In genomic region chr4:81405900-81406401, GRCh38 we compare ENCODE assay signal across 8 cellular contexts.
DNase-seq lines count a peak whose midpoint lies in the region; ATAC-seq, FAIRE-seq and TF ChIP-seq lines count a peak whose summit lies in the region.

No MANE protein-coding gene starts in this region.

- ATAC-seq in HG02870 (IDR thresholded peaks at IDR 0.05; ENCODE audit: unreplicated experiment), result peak; percentile 82

- WGBS in liver, result 2% methylated on average over 4 of the region's 4 CpGs
- 1 to 2% methylated on average over 4 of the region's 4 CpGs for WGBS in tibial nerve, 2 donors

- FAIRE-seq in GM18507 (lab: Jason Lieb, UNC), result peak; percentile 80

- TF ChIP-seq POLR2A in tibial nerve (IDR thresholded peaks at IDR 0.05), result no peak

- no peak overlapping the region for H3K9ac ChIP-seq in liver (ENCODE audit: low read depth in 1 of 2, low read length in 2 of 2)

- H3K36me3 ChIP-seq in liver (ENCODE audit: control insufficient read depth in 4 of 4, insufficient read depth in 3 of 4, low read depth in 1 of 4, low read length in 3 of 4), result no peaks in the 10 kb centered on the region
- H3K36me3 ChIP-seq in tibial nerve, result no peaks in the 10 kb centered on the region

- no peaks in the 10 kb centered on the region for H3K27me3 ChIP-seq in liver (ENCODE audit: control insufficient read depth in 4 of 4, insufficient read depth in 4 of 4, low read length in 3 of 4)
- no peaks in the 10 kb centered on the region for H3K27me3 ChIP-seq in tibial nerve

- H3K4me1 ChIP-seq in liver (ENCODE audit: control insufficient read depth in 4 of 4, insufficient read depth in 4 of 4, low read length in 3 of 4), result no peaks in the 10 kb centered on the region
- peaks cover 0 to 6% (median 0%) of the 10 kb centered on the region in 4 donors for H3K4me1 ChIP-seq in tibial nerve

- H3K4me3 ChIP-seq in liver (ENCODE audit: low read depth in 1 of 3, low read length in 3 of 3) (no peak overlapping the region), tibial nerve (peak overlapping the region in 2 of 4 donors; percentile 1 to 15)

- TF ChIP-seq CTCF in C4-2B (conservative IDR thresholded peaks at IDR 0.05) (peak; percentile 86), liver (IDR thresholded peaks at IDR 0.05; ENCODE audit: low read depth, low read length, missing input control) (peak; percentile 70), tibial nerve (IDR thresholded peaks at IDR 0.05) (peak; percentile 64 to 92 (median 73))

- H3K27ac ChIP-seq in C4-2B, result no peak overlapping the region
- H3K27ac ChIP-seq in liver (ENCODE audit: low read depth in 1 of 2, low read length in 2 of 2), result no peak overlapping the region
- H3K27ac ChIP-seq in tibial nerve, result peak overlapping the region in 3 of 4 donors; percentile 2 to 46 (median 5)

- no peaks in the 10 kb centered on the region for H3K9me3 ChIP-seq in liver (ENCODE audit: control insufficient read depth in 4 of 4, low read length in 3 of 4)
- H3K9me3 ChIP-seq in tibial nerve, result no peaks in the 10 kb centered on the region

- peak; percentile 92 to 96 for TF ChIP-seq RAD21 in liver (IDR thresholded peaks at IDR 0.05)

- no peak for TF ChIP-seq EP300 in tibial nerve (IDR thresholded peaks at IDR 0.05)

- peak; percentile 26 for DNase-seq in GM18507 (ENCODE audit: extremely low spot score, insufficient read length, low read depth)
- peak; percentile 64 for DNase-seq in NCI-H1092 (lab: John Stamatoyannopoulos, UW)
- DNase-seq in SIG-M5 treated with dmso at 0.1 percent for 504 hours (lab: John Stamatoyannopoulos, UW; ENCODE audit: unreplicated experiment), result peak; percentile 85
- DNase-seq in cerebellum (ENCODE audit: low spot score), result peak; percentile 66
- peak in 1 of 2 donors; percentile 60 for DNase-seq in tibial nerve (ENCODE audit: low spot score in 2 of 2)

TF ChIP-seq in liver, 16 proteins besides CTCF, POLR2A, EP300 and RAD21:
- no peak for TF ChIP-seq JUND (IDR thresholded peaks at IDR 0.05)
- TF ChIP-seq EGR1 (IDR thresholded peaks at IDR 0.05; ENCODE audit: low read depth in 2 of 2), result no peak
- no peak for TF ChIP-seq HNF4A (conservative IDR thresholded peaks at IDR 0.05)
- TF ChIP-seq HNF4G (IDR thresholded peaks at IDR 0.05), result no peak
- TF ChIP-seq TAF1 (conservative IDR thresholded peaks at IDR 0.05), result no peak
- no peak for TF ChIP-seq NR2F2 (IDR thresholded peaks at IDR 0.05)
- TF ChIP-seq FOXA2 (IDR thresholded peaks at IDR 0.05), result no peak
- TF ChIP-seq YY1 (IDR thresholded peaks at IDR 0.05), result no peak

Comparison
In these comparisons a context has a peak if more than half of its experiments do, and no peak if none do; other contexts are left out.
1. H3K27ac ChIP-seq: peak in tibial nerve (3 of 4); none in C4-2B (single experiment) and liver (0 of 2).
2. Peak in every context shown above with its lines, with median percentiles within 50 percentile points of each other: CTCF ChIP-seq.